Comparison of ENCODE assay signal across 8 cellular contexts in the genomic region with DNA sequence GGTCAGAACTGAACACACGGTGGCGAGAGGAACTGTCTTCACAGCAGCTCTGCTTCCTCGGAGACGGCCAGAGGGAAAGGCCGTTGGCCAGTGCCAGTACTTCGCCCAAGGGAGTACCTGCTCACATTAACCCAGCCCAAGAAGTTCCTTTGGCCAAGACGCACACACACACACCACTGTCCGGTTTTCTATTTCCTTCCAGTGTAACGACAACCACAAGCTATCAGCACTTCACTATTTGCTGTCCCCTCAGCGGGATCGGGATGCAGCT. TPM values are rescaled to one million over a fixed set of nuclear protein-coding genes. Genes with fewer than 3 reads are reported as not detected.
A peak's percentile ranks its signal among the peaks of the same experiment; 100 is the strongest.
DNase-seq lines count a peak whose midpoint lies in the region; ATAC-seq and TF ChIP-seq lines count a peak whose summit lies in the region.

No MANE protein-coding gene starts in this region.

- DNase-seq in stimulated activated CD4-positive, alpha-beta T cell treated with anti-CD3 and anti-CD28 coated beads, Interleukin-4, amount 100 ng/mL, for 1 hour: peak; percentile 10
- no peak for DNase-seq in stimulated activated CD4-positive, alpha-beta T cell treated with anti-CD3 and anti-CD28 coated beads, Interleukin-15, amount 100 ng/mL, for 24 hours
- DNase-seq in SKM-1 (lab: John Stamatoyannopoulos, UW; ENCODE audit: unreplicated experiment): peak; percentile 38
- DNase-seq in effector memory CD8-positive, alpha-beta T cell: no peak
- no peak for DNase-seq in mesothelial cell of epicardium (ENCODE audit: low spot score in 2 of 2, unreplicated experiment in 2 of 2)
- DNase-seq in type B pancreatic cell (ENCODE audit: extremely low spot score, unreplicated experiment): no peak
- DNase-seq in kidney tubule cell (ENCODE audit: low spot score): no peak

- peak overlapping the region; percentile 96 for H3K4me3 Mint-ChIP-seq in effector memory CD8-positive, alpha-beta T cell
- H3K4me3 Mint-ChIP-seq in mesothelial cell of epicardium: peak overlapping the region; percentile 96
- peak overlapping the region; percentile 99 for H3K4me3 Mint-ChIP-seq in type B pancreatic cell

- peak; percentile 10 for ATAC-seq in HG03457 (IDR thresholded peaks at IDR 0.05; ENCODE audit: unreplicated experiment)
- no peak for ATAC-seq in effector memory CD8-positive, alpha-beta T cell (replicated peaks)

- H3K9me3 Mint-ChIP-seq in effector memory CD8-positive, alpha-beta T cell: no peaks in the 10 kb centered on the region
- H3K9me3 Mint-ChIP-seq in mesothelial cell of epicardium (no peaks in the 10 kb centered on the region), type B pancreatic cell (no peaks in the 10 kb centered on the region)

- TF ChIP-seq CTCF in mesothelial cell of epicardium (IDR thresholded peaks at IDR 0.05; ENCODE audit: unreplicated experiment) (no peak), type B pancreatic cell (conservative IDR thresholded peaks at IDR 0.05) (peak; percentile 25)

- H3K4me1 Mint-ChIP-seq in effector memory CD8-positive, alpha-beta T cell (ENCODE audit: low read depth in 2 of 2): peaks cover 18 to 22% of the 10 kb centered on the region in 2 donors
- H3K4me1 Mint-ChIP-seq in mesothelial cell of epicardium: peaks cover 29% of the 10 kb centered on the region
- peaks cover 19% of the 10 kb centered on the region for H3K4me1 Mint-ChIP-seq in type B pancreatic cell (ENCODE audit: unreplicated experiment)

- H3K27me3 Mint-ChIP-seq in effector memory CD8-positive, alpha-beta T cell: no peaks in the 10 kb centered on the region
- no peaks in the 10 kb centered on the region for H3K27me3 Mint-ChIP-seq in mesothelial cell of epicardium (ENCODE audit: low read depth)
- H3K27me3 Mint-ChIP-seq in type B pancreatic cell: no peaks in the 10 kb centered on the region

- peak overlapping the region; percentile 98 for H3K27ac Mint-ChIP-seq in effector memory CD8-positive, alpha-beta T cell
- H3K27ac Mint-ChIP-seq in mesothelial cell of epicardium (peak overlapping the region; percentile 100), type B pancreatic cell (peak overlapping the region; percentile 99)

- H3K36me3 Mint-ChIP-seq in effector memory CD8-positive, alpha-beta T cell (ENCODE audit: insufficient read depth): peaks cover 51% of the 10 kb centered on the region
- H3K36me3 Mint-ChIP-seq in mesothelial cell of epicardium (no peaks in the 10 kb centered on the region), type B pancreatic cell (peaks cover 5% of the 10 kb centered on the region)

RNA-seq across cellular contexts. Expression of gene GGNBP2, which starts 0.7 kb away (rescaled TPM):
- total RNA-seq in mesothelial cell of epicardium (67.5 to 71.2 TPM (median 69.8 TPM) in 3 replicates), type B pancreatic cell (ENCODE audit: low replicate concordance) (63.7 and 72.0 TPM in 2 replicates)

RNA-seq across cellular contexts. Expression of gene PIGW, which starts 9.2 kb away (rescaled TPM):
- total RNA-seq in mesothelial cell of epicardium: 8.8 to 10.0 TPM (median 9.3 TPM) in 3 replicates
- 11.1 and 13.5 TPM in 2 replicates for total RNA-seq in type B pancreatic cell (ENCODE audit: low replicate concordance)

RNA-seq across cellular contexts. Expression of gene MYO19, which starts 9.3 kb away (rescaled TPM):
- total RNA-seq in mesothelial cell of epicardium (77.3 to 82.8 TPM (median 82.4 TPM) in 3 replicates), type B pancreatic cell (ENCODE audit: low replicate concordance) (71.3 and 94.7 TPM in 2 replicates)

RNA-seq across cellular contexts. Expression of gene DHRS11, which starts 47.7 kb away (rescaled TPM):
- 14.9 to 17.3 TPM (median 15.0 TPM) in 3 replicates for total RNA-seq in mesothelial cell of epicardium
- total RNA-seq in type B pancreatic cell (ENCODE audit: low replicate concordance): 30.0 and 60.0 TPM in 2 replicates

RNA-seq across cellular contexts. Expression of gene MRM1, which starts 57.4 kb away (rescaled TPM):
- total RNA-seq in mesothelial cell of epicardium (5.1 to 5.6 TPM (median 5.4 TPM) in 3 replicates), type B pancreatic cell (ENCODE audit: low replicate concordance) (9.7 and 11.8 TPM in 2 replicates)

Comparison
In these comparisons a context has a peak if more than half of its experiments do, and no peak if none do; other contexts are left out.
1. DNase-seq: peak in stimulated activated CD4-positive, alpha-beta T cell treated with anti-CD3 and anti-CD28 coated beads, Interleukin-4, amount 100 ng/mL, for 1 hour (single experiment) and SKM-1 (single experiment); none in stimulated activated CD4-positive, alpha-beta T cell treated with anti-CD3 and anti-CD28 coated beads, Interleukin-15, amount 100 ng/mL, for 24 hours (single experiment), effector memory CD8-positive, alpha-beta T cell (0 of 3), mesothelial cell of epicardium (0 of 2), type B pancreatic cell (single experiment) and kidney tubule cell (single experiment).
2. Peak in every context shown above with its lines, with median percentiles within 50 percentile points of each other: H3K27ac Mint-ChIP-seq and H3K4me3 Mint-ChIP-seq.